In genomic region chr16:80023865-80024264, GRCh38 we compare ENCODE assay signal across 20 cellular contexts.
A peak's percentile ranks its signal among the peaks of the same experiment; 100 is the strongest.
DNase-seq lines count a peak whose midpoint lies in the region; ATAC-seq, FAIRE-seq and TF ChIP-seq lines count a peak whose summit lies in the region.
"Had no signal": no experiment of that assay in that cellular context is flagged by ENCODE, and none has a peak within 500 bp of the region (broad histone marks: within the 10 kb centered on the region; RNA-seq: fewer than 3 reads in every experiment).

No MANE protein-coding gene starts in this region.

- H3K23ac ChIP-seq in IMR-90 (ENCODE audit: low read depth, low read length), result no peak overlapping the region

- no TSS peak for BruUV-seq in IMR-90 (replicated peaks; lab: Mats Ljungman, UMichigan)

- no peak overlapping the region for H4K91ac ChIP-seq in IMR-90 (ENCODE audit: insufficient read depth, low read depth, low read length)

- H4K8ac ChIP-seq in IMR-90 (ENCODE audit: low read depth in 2 of 2, low read length in 2 of 2), result no peak overlapping the region

- H3K18ac ChIP-seq in IMR-90 (ENCODE audit: low read depth, low read length), result no peak overlapping the region

- no peak overlapping the region for H2BK120ac ChIP-seq in IMR-90 (ENCODE audit: low read depth, low read length)

- H3K27me3 ChIP-seq in IMR-90 (ENCODE audit: control insufficient read depth, insufficient read depth, low read length), result no peaks in the 10 kb centered on the region
- no peaks in the 10 kb centered on the region for H3K27me3 ChIP-seq in brain microvascular endothelial cell (replicated peaks)
- H3K27me3 ChIP-seq in keratinocyte (ENCODE audit: control insufficient read depth, extremely low read depth, insufficient read depth, low read length), result no peaks in the 10 kb centered on the region
- no peaks in the 10 kb centered on the region for H3K27me3 ChIP-seq in thyroid gland
- H3K27me3 ChIP-seq: BLaER1, SJCRH30, transverse colon had no signal

- CTCF ChIA-PET in IMR-90 (lab: Yijun Ruan, JAX), result no interaction called here

- no peak overlapping the region for H2BK20ac ChIP-seq in IMR-90 (ENCODE audit: low read depth, low read length)

- POLR2A ChIA-PET in IMR-90 (lab: Charles Lee; ENCODE audit: unreplicated experiment), result no interaction called here

- H3K4me1 ChIP-seq in IMR-90 (ENCODE audit: control insufficient read depth, insufficient read depth, low read length) (no peaks in the 10 kb centered on the region), keratinocyte (ENCODE audit: control insufficient read depth, extremely low read depth, insufficient read depth, low read length) (peaks cover 21% of the 10 kb centered on the region), thyroid gland (no peaks in the 10 kb centered on the region)
- H3K4me1 ChIP-seq: parathyroid adenoma had no signal

- TF ChIP-seq RAD21 in IMR-90 (IDR thresholded peaks at IDR 0.05; ENCODE audit: low read length), result no peak

- TF ChIP-seq CTCF in IMR-90 (conservative IDR thresholded peaks at IDR 0.05; ENCODE audit: low read depth, low read length) (no peak), brain microvascular endothelial cell (IDR thresholded peaks at IDR 0.05; ENCODE audit: low read depth, low read length, missing control alignments) (no peak), keratinocyte (optimal IDR thresholded peaks at IDR 0.05 in 1 of 3, IDR thresholded peaks at IDR 0.05 in 1 of 3, conservative IDR thresholded peaks at IDR 0.05 in 1 of 3; ENCODE audit: extremely low read depth in 1 of 3, insufficient read depth in 2 of 3, low read length in 3 of 3) (no peak), thyroid gland (IDR thresholded peaks at IDR 0.05) (no peak)

- H3K14ac ChIP-seq in IMR-90 (replicated peaks; ENCODE audit: low read depth, low read length), result no peak overlapping the region

- H3K9me1 ChIP-seq in IMR-90 (ENCODE audit: insufficient read depth, low read length) (no peaks in the 10 kb centered on the region), keratinocyte (ENCODE audit: control insufficient read depth, extremely low read depth, insufficient read depth, low read length) (no peaks in the 10 kb centered on the region)

- intact Hi-C loops in IMR-90 (cut with micrococcal nuclease), result no loop called here
- intact Hi-C loops in thyroid gland (cut with DNase I), result no loop called here

- peak; percentile 3 for DNase-seq in IMR-90
- DNase-seq in brain microvascular endothelial cell, result peak; percentile 84
- no peak for DNase-seq in keratinocyte (ENCODE audit: low read depth, low spot score)
- peak; percentile 5 for DNase-seq in stromal cell of bone marrow (ENCODE audit: low read depth)
- no peak for DNase-seq in thyroid gland
- DNase-seq: activated CD4-positive, alpha-beta T cell treated with anti-CD3 and anti-CD28 coated beads for 1 hour; activated effector memory CD4-positive, alpha-beta T cell treated with anti-CD3 and anti-CD28 coated beads, Interleukin-2, amount 50 U/mL, for 16 hours; DMS79 treated with DMSO at 0.1 percent for 48 hours; dorsolateral prefrontal cortex; hypothalamus; naive B cell; NCI-H1694; T-helper 9 cell; transverse colon had no signal

- no peak overlapping the region for H3K56ac ChIP-seq in IMR-90 (ENCODE audit: extremely low read depth, insufficient read depth, low read length)

- no peaks in the 10 kb centered on the region for H3K79me2 ChIP-seq in keratinocyte (ENCODE audit: control insufficient read depth, insufficient read depth, low read length)
- H3K79me2 ChIP-seq: parathyroid adenoma had no signal

- TF ChIP-seq POLR2A in IMR-90 (IDR thresholded peaks at IDR 0.05; ENCODE audit: low read depth, low read length) (no peak), thyroid gland (IDR thresholded peaks at IDR 0.05) (no peak)

- in situ Hi-C loops in IMR-90 (cut with MboI; ENCODE audit: low sequenced_read_pairs) (no loop called here), brain microvascular endothelial cell (cut with HindIII; ENCODE audit: low pct_ligation_motif_present, low sequenced_read_pairs) (no loop called here)

- H2BK15ac ChIP-seq in IMR-90 (ENCODE audit: low read depth, low read length), result no peak overlapping the region

- no peak overlapping the region for H4K5ac ChIP-seq in IMR-90 (ENCODE audit: low read depth, low read length)

- H3K4me2 ChIP-seq in IMR-90 (ENCODE audit: low read depth, low read length) (no peak overlapping the region), keratinocyte (ENCODE audit: control insufficient read depth, extremely low read depth, insufficient read depth, low read depth, low read length) (no peak overlapping the region)
- H3K4me2 ChIP-seq: BLaER1 had no signal

- H3K9ac ChIP-seq in IMR-90 (ENCODE audit: low read depth, low read length), result no peak overlapping the region
- H3K9ac ChIP-seq in keratinocyte (ENCODE audit: control insufficient read depth, extremely low read depth, insufficient read depth, low read length), result no peak overlapping the region
- H3K9ac ChIP-seq: BLaER1, parathyroid adenoma had no signal

- H3K36me3 ChIP-seq in IMR-90 (ENCODE audit: control insufficient read depth, insufficient read depth, low read length) (no peaks in the 10 kb centered on the region), brain microvascular endothelial cell (replicated peaks) (no peaks in the 10 kb centered on the region), keratinocyte (ENCODE audit: control insufficient read depth in 2 of 2, extremely low read depth in 1 of 2, insufficient read depth in 2 of 2, low read length in 2 of 2) (no peaks in the 10 kb centered on the region), thyroid gland (no peaks in the 10 kb centered on the region)
- H3K36me3 ChIP-seq: BLaER1, SJCRH30, transverse colon had no signal

- H3K79me1 ChIP-seq in IMR-90 (ENCODE audit: low read depth in 1 of 2, low read length in 2 of 2), result no peaks in the 10 kb centered on the region

- H2AFZ ChIP-seq in IMR-90 (replicated peaks; ENCODE audit: low read length, poor library complexity) (no peak overlapping the region), keratinocyte (ENCODE audit: control insufficient read depth, low read length) (peak overlapping the region; percentile 55)
- H2AFZ ChIP-seq: parathyroid adenoma had no signal

- no peak; the same call in 1 of the 2 replicates for ATAC-seq in IMR-90 (ENCODE audit: low read depth)
- no peak for ATAC-seq in HG03457 (IDR thresholded peaks at IDR 0.05; ENCODE audit: unreplicated experiment)
- no peak for ATAC-seq in HG02798 (IDR thresholded peaks at IDR 0.05; ENCODE audit: poor library complexity, unreplicated experiment)

- no CpG with 5 or more reads among the region's 2 CpGs for WGBS in IMR-90 (ENCODE audit: extremely low coverage in 2 of 2, insufficient read length in 1 of 2), 2 experiments
- WGBS in thyroid gland, 2 donors, result 81 to 84% methylated on average over 2 of the region's 2 CpGs

- no peak overlapping the region for H3K4ac ChIP-seq in IMR-90 (ENCODE audit: low read depth, low read length)

- H3K9me3 ChIP-seq in IMR-90 (ENCODE audit: control insufficient read depth, insufficient read depth, low read length), result 0 out of 2 replicates have a peak, but pooled peaks cover 2% of the 10 kb centered on the region
- H3K9me3 ChIP-seq in keratinocyte (ENCODE audit: control insufficient read depth, low read depth, low read length), result no peaks in the 10 kb centered on the region
- no peaks in the 10 kb centered on the region for H3K9me3 ChIP-seq in thyroid gland
- H3K9me3 ChIP-seq: BLaER1, SJCRH30, transverse colon had no signal

- H2AK5ac ChIP-seq in IMR-90 (ENCODE audit: low read depth, low read length), result no peak overlapping the region

- H3K27ac ChIP-seq in IMR-90 (ENCODE audit: insufficient read depth, low read length) (no peak overlapping the region), brain microvascular endothelial cell (peak overlapping the region; percentile 88), keratinocyte (ENCODE audit: control insufficient read depth, insufficient read depth, low read length) (no peak overlapping the region), thyroid gland (no peak overlapping the region)
- H3K27ac ChIP-seq: BLaER1, dorsolateral prefrontal cortex, parathyroid adenoma, SJCRH30, skin epidermis, transverse colon had no signal

- no peaks in the 10 kb centered on the region for H4K20me1 ChIP-seq in IMR-90 (ENCODE audit: insufficient read depth, low read length)
- H4K20me1 ChIP-seq in keratinocyte (ENCODE audit: control insufficient read depth, extremely low read depth, insufficient read depth, low read length), result no peaks in the 10 kb centered on the region
- H4K20me1 ChIP-seq: BLaER1 had no signal

- H2BK5ac ChIP-seq in IMR-90 (ENCODE audit: low read depth, low read length, poor library complexity, severe bottlenecking), result peak overlapping the region; percentile 24

- dilution Hi-C loops in IMR-90 (cut with HindIII; ENCODE audit: low sequenced_read_pairs, unreplicated experiment), result no loop called here
- dilution Hi-C loops in keratinocyte (cut with MboI; ENCODE audit: extremely low pct_ligation_motif_present, low sequenced_read_pairs), result no loop called here

- FAIRE-seq in keratinocyte (lab: Jason Lieb, UNC), result no peak

- H2AK9ac ChIP-seq in IMR-90 (replicated peaks; ENCODE audit: low read depth, low read length, poor library complexity), result no peak overlapping the region

- H3K4me3 ChIP-seq in IMR-90 (ENCODE audit: insufficient read depth, low read depth, low read length) (no peak overlapping the region), brain microvascular endothelial cell (ENCODE audit: low read depth, low read length) (no peak overlapping the region), keratinocyte (ENCODE audit: control insufficient read depth in 2 of 3, extremely low read depth in 1 of 3, insufficient read depth in 2 of 3, low read depth in 1 of 3, low read length in 3 of 3) (no peak overlapping the region), thyroid gland (replicated peaks in 1 of 3) (no peak overlapping the region)
- H3K4me3 ChIP-seq: BLaER1, dorsolateral prefrontal cortex, SJCRH30, skin epidermis, transverse colon had no signal

TF ChIP-seq in IMR-90, 13 proteins besides CTCF, POLR2A, EP300 and RAD21 (continues in another document):
- TF ChIP-seq MAFK (IDR thresholded peaks at IDR 0.05; ENCODE audit: low read depth, low read length) (no peak), MAZ (IDR thresholded peaks at IDR 0.05; ENCODE audit: borderline replicate concordance, low read depth, low read length) (no peak), MXI1 (IDR thresholded peaks at IDR 0.05; ENCODE audit: borderline replicate concordance, low read depth, low read length) (no peak), SMC3 (IDR thresholded peaks at IDR 0.05; ENCODE audit: low read depth, low read length) (no peak), NFE2L2 (IDR thresholded peaks at IDR 0.05; ENCODE audit: low read depth, low read length) (no peak), USF2 (IDR thresholded peaks at IDR 0.05; ENCODE audit: low read depth, low read length) (no peak), RCOR1 (IDR thresholded peaks at IDR 0.05; ENCODE audit: insufficient replicate concordance, low read length) (no peak), RFX5 (IDR thresholded peaks at IDR 0.05; ENCODE audit: low read depth, low read length) (no peak)

Comparison
In these comparisons a context has a peak if more than half of its experiments do, and no peak if none do; other contexts are left out.
1. DNase-seq: peak in IMR-90 (single experiment), brain microvascular endothelial cell (single experiment) and stromal cell of bone marrow (single experiment); none in keratinocyte (single experiment) and thyroid gland (0 of 2).